17 cellular contexts compared by ENCODE assay signal in genomic region chr7:136228185-136228584, GRCh38.
"Had no signal": no experiment of that assay in that cellular context is flagged by ENCODE, and none has a peak within 500 bp of the region (broad histone marks: within the 10 kb centered on the region; RNA-seq: fewer than 3 reads in every experiment).

No MANE protein-coding gene starts in this region.

- H3K27me3 ChIP-seq: tibial artery had no signal

- H3K4me1 ChIP-seq: left ventricle myocardium inferior, parathyroid adenoma, tibial artery had no signal

- H3K4me3 ChIP-seq: left ventricle myocardium inferior, tibial artery had no signal

- DNase-seq: activated CD4-positive, alpha-beta T cell treated with anti-CD3 and anti-CD28 coated beads for 1 hour; activated CD4-positive, alpha-beta T cell treated with anti-CD3 and anti-CD28 coated beads, Interleukin-2, amount 50 U/mL, for 1 hour; activated CD8-positive, alpha-beta T cell treated with anti-CD3 and anti-CD28 coated beads, Interleukin-2, amount 10 ng/mL, durations not matched to agents 7 days and 5 days; activated gamma-delta T cell treated with Interleukin-2 at 50 U/mL for 16 hours; aorta; effector CD4-positive, alpha-beta T cell; erythroblast; hippocampal formation; kidney glomerular epithelial cell; left ventricle myocardium inferior; nephron progenitor cell; right cardiac atrium; stimulated activated CD4-positive, alpha-beta T cell treated with anti-CD3 and anti-CD28 coated beads, Interleukin-1b, Interleukin-23, amount 100 ng/mL, for 48 hours; stimulated activated naive CD8-positive, alpha-beta T cell treated with anti-CD3 and anti-CD28 coated beads, Interleukin-15, amount 100 ng/mL, for 72 hours; tibial artery had no signal

- ATAC-seq: activated CD8-positive, alpha-beta T cell treated with anti-CD3 and anti-CD28 coated beads, Interleukin-2, amount 10 ng/mL, durations not matched to agents 7 days and 5 days; right cardiac atrium; stimulated activated effector memory CD8-positive, alpha-beta T cell treated with anti-CD3 and anti-CD28 coated beads, Interleukin-12 subunit alpha, Interleukin-12 subunit beta, amount 100 ng/mL, for 72 hours; stimulated activated naive CD8-positive, alpha-beta T cell treated with anti-CD3 and anti-CD28 coated beads, Interleukin-15, amount 100 ng/mL, for 72 hours had no signal

- H3K9me3 ChIP-seq: tibial artery had no signal

- H3K27ac ChIP-seq: left ventricle myocardium inferior, parathyroid adenoma, tibial artery had no signal

- H3K36me3 ChIP-seq: left ventricle myocardium inferior, tibial artery had no signal
